Comparison of ENCODE assay signal across 12 cellular contexts in the genomic region with DNA sequence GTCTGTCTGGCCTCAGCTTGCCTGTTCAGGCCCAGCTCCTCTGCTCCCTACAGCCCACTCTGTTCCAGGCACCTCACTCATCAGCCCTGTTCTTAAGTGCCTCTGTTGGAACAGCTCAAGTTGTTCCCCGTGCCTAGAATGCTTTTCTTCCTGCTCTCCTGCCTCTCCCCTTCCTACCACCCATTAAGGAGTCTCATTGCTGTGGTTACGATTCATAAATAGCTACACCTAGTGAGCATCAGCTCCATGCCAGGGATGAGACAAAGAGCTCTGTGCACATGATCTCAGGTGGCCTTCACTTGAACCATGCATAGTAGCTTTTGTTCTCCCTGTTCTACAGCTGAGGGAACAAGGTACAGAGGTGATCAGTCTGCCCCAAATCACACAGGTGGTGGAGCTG. TPM values are rescaled to one million over a fixed set of nuclear protein-coding genes. Genes with fewer than 3 reads are reported as not detected.
DNase-seq lines count a peak whose midpoint lies in the region; ATAC-seq and TF ChIP-seq lines count a peak whose summit lies in the region.
"Had no signal": no experiment of that assay in that cellular context is flagged by ENCODE, and none has a peak within 500 bp of the region (broad histone marks: within the 10 kb centered on the region; RNA-seq: fewer than 3 reads in every experiment).

No MANE protein-coding gene starts in this region.

- H3K9me3 ChIP-seq in CD4-positive, CD25-positive, alpha-beta regulatory T cell (ENCODE audit: control insufficient read depth in 2 of 2, low read length in 2 of 2) = no peaks in the 10 kb centered on the region

- no peak overlapping the region for H3K4me3 ChIP-seq in CD4-positive, CD25-positive, alpha-beta regulatory T cell (ENCODE audit: low read depth, low read length)

- peak overlapping the region in 2 of 3 donors; percentile 71 to 84 for H3K27ac Mint-ChIP-seq in CD4-positive, CD25-positive, alpha-beta regulatory T cell
- peak overlapping the region; percentile 47 for H3K27ac Mint-ChIP-seq in activated naive CD8-positive, alpha-beta T cell
- H3K27ac Mint-ChIP-seq in mesothelial cell of epicardium = no peak overlapping the region

- ATAC-seq in CD4-positive, CD25-positive, alpha-beta regulatory T cell (ENCODE audit: low read depth in 2 of 2) = no peak
- no peak for ATAC-seq in HG02870 (IDR thresholded peaks at IDR 0.05; ENCODE audit: unreplicated experiment)
- ATAC-seq in GM18505 (IDR thresholded peaks at IDR 0.05; ENCODE audit: unreplicated experiment) = no peak

- DNase-seq in CD4-positive, CD25-positive, alpha-beta regulatory T cell = no peak
- DNase-seq in Daoy (ENCODE audit: low read depth) (peak; percentile 31), mesothelial cell of epicardium (ENCODE audit: low spot score in 2 of 2, unreplicated experiment in 2 of 2) (no peak), NCI-H1417 (lab: John Stamatoyannopoulos, UW) (no peak), NCI-H1048 (lab: John Stamatoyannopoulos, UW) (no peak)
- DNase-seq: mesenchymal stem cell, NCI-H2081, WERI-Rb-1 had no signal

- TF ChIP-seq CTCF in mesothelial cell of epicardium (IDR thresholded peaks at IDR 0.05; ENCODE audit: unreplicated experiment) = no peak

- H3K27me3 Mint-ChIP-seq in CD4-positive, CD25-positive, alpha-beta regulatory T cell = peaks cover 24% of the 10 kb centered on the region
- no peaks in the 10 kb centered on the region for H3K27me3 Mint-ChIP-seq in activated naive CD8-positive, alpha-beta T cell
- peaks cover 80% of the 10 kb centered on the region for H3K27me3 Mint-ChIP-seq in mesothelial cell of epicardium (ENCODE audit: low read depth)

- H3K4me1 Mint-ChIP-seq in CD4-positive, CD25-positive, alpha-beta regulatory T cell = peaks cover 0 to 13% (median 1%) of the 10 kb centered on the region in 4 donors
- H3K4me1 Mint-ChIP-seq in activated naive CD8-positive, alpha-beta T cell (ENCODE audit: low read depth) = peaks cover 14% of the 10 kb centered on the region
- H3K4me1 Mint-ChIP-seq in mesothelial cell of epicardium = peaks cover 1% of the 10 kb centered on the region

- no peaks in the 10 kb centered on the region for H3K9me3 Mint-ChIP-seq in CD4-positive, CD25-positive, alpha-beta regulatory T cell
- H3K9me3 Mint-ChIP-seq in activated naive CD8-positive, alpha-beta T cell (ENCODE audit: low read depth) = no peaks in the 10 kb centered on the region
- H3K9me3 Mint-ChIP-seq in mesothelial cell of epicardium = no peaks in the 10 kb centered on the region

- no peak overlapping the region for H3K27ac ChIP-seq in CD4-positive, CD25-positive, alpha-beta regulatory T cell (ENCODE audit: insufficient read depth, low read length, poor library complexity, severe bottlenecking)
- H3K27ac ChIP-seq: WERI-Rb-1 had no signal

- H3K4me1 ChIP-seq in CD4-positive, CD25-positive, alpha-beta regulatory T cell (ENCODE audit: control insufficient read depth, insufficient read depth, low read length, poor library complexity, severe bottlenecking) = peaks cover 7% of the 10 kb centered on the region

- peak overlapping the region; percentile 80 to 87 (median 86) for H3K4me3 Mint-ChIP-seq in CD4-positive, CD25-positive, alpha-beta regulatory T cell
- peak overlapping the region; percentile 85 for H3K4me3 Mint-ChIP-seq in activated naive CD8-positive, alpha-beta T cell
- H3K4me3 Mint-ChIP-seq in mesothelial cell of epicardium = peak overlapping the region; percentile 58

- no peak for TF ChIP-seq POLR2A in GM18505 (IDR thresholded peaks at IDR 0.05; ENCODE audit: borderline replicate concordance, extremely low read depth, insufficient read depth, insufficient read length)

- H3K27me3 ChIP-seq in CD4-positive, CD25-positive, alpha-beta regulatory T cell (ENCODE audit: control insufficient read depth, insufficient read depth, low read length) = peaks cover 8% of the 10 kb centered on the region

- H3K36me3 ChIP-seq in CD4-positive, CD25-positive, alpha-beta regulatory T cell (ENCODE audit: control insufficient read depth, insufficient read depth, low read length) = no peaks in the 10 kb centered on the region
- H3K36me3 ChIP-seq: WERI-Rb-1 had no signal

- H3K36me3 Mint-ChIP-seq in CD4-positive, CD25-positive, alpha-beta regulatory T cell = no peaks in the 10 kb centered on the region
- H3K36me3 Mint-ChIP-seq in activated naive CD8-positive, alpha-beta T cell = no peaks in the 10 kb centered on the region
- H3K36me3 Mint-ChIP-seq in mesothelial cell of epicardium = no peaks in the 10 kb centered on the region

RNA-seq across cellular contexts. Expression of a gene that starts 54.3 kb away (rescaled TPM):
- total RNA-seq in CD4-positive, CD25-positive, alpha-beta regulatory T cell = not detected
- polyA plus RNA-seq in CD4-positive, CD25-positive, alpha-beta regulatory T cell = not detected
- 0.18 and 0.40 TPM in 2 replicates for total RNA-seq in Daoy (2014; rRNA removed; shearing (Covaris generic))
- 0.78 to 0.95 TPM (median 0.86 TPM) in 3 replicates for total RNA-seq in mesothelial cell of epicardium
- total RNA-seq: dermis microvascular lymphatic vessel endothelial cell had no signal
